1 cellular context compared by ENCODE assay signal in genomic region chr1:63836830-63837229, GRCh38.
TF ChIP-seq lines count a peak whose summit lies in the region.

No MANE protein-coding gene starts in this region.

TF ChIP-seq in GM12878, 131 proteins besides CTCF, POLR2A, EP300 and RAD21 (continued from another document):
- TF ChIP-seq CHD2 (IDR thresholded peaks at IDR 0.05; ENCODE audit: borderline replicate concordance, low read depth, low read length) (no peak), CEBPB (IDR thresholded peaks at IDR 0.05; ENCODE audit: borderline replicate concordance in 1 of 2, low read depth in 2 of 2, low read length in 2 of 2) (no peak), SIN3A (IDR thresholded peaks at IDR 0.05; ENCODE audit: low read depth, low read length) (no peak), YY1 (IDR thresholded peaks at IDR 0.05; ENCODE audit: low read depth, low read length) (no peak), KAT2A (conservative IDR thresholded peaks at IDR 0.05; ENCODE audit: control insufficient read depth, low read depth, low read length) (no peak), MLLT1 (IDR thresholded peaks at IDR 0.05) (no peak), ZNF622 (IDR thresholded peaks at IDR 0.05) (no peak), MYB (IDR thresholded peaks at IDR 0.05; ENCODE audit: borderline replicate concordance, low read depth, low read length) (no peak), E2F8 (IDR thresholded peaks at IDR 0.05; ENCODE audit: low read depth, partially characterized antibody) (no peak), ATF7 (IDR thresholded peaks at IDR 0.05; ENCODE audit: low read depth) (no peak), HSF1 (IDR thresholded peaks at IDR 0.05; ENCODE audit: low read depth, low read length) (no peak), TCF12 (IDR thresholded peaks at IDR 0.05; ENCODE audit: low read depth, low read length) (no peak)
